1 cellular context compared by ENCODE assay signal in genomic region chr10:17214486-17214885, GRCh38.
TF ChIP-seq lines count a peak whose summit lies in the region.

No MANE protein-coding gene starts in this region.

TF ChIP-seq in K562, 482 proteins besides CTCF, POLR2A, EP300 and RAD21 (continued from another document):
- TF ChIP-seq HMG20A (CRISPR knock-in tag; conservative IDR thresholded peaks at IDR 0.05) (no peak), EP400 (IDR thresholded peaks at IDR 0.05) (0 out of 2 replicates have a peak, but pooled peaks have one; percentile 8), CEBPG (CRISPR knock-in tag; IDR thresholded peaks at IDR 0.05) (no peak), CEBPG (tag; conservative IDR thresholded peaks at IDR 0.05 in 1 of 2, IDR thresholded peaks at IDR 0.05 in 1 of 2) (0 out of 4 replicates have a peak, but pooled peaks of 1 of the 2 experiments have one; percentile 0), ZNF57 (CRISPR knock-in tag; IDR thresholded peaks at IDR 0.05) (no peak), FOXA3 (CRISPR knock-in tag; conservative IDR thresholded peaks at IDR 0.05 in 1 of 2, IDR thresholded peaks at IDR 0.05 in 1 of 2) (no peak), RREB1 (CRISPR knock-in tag; IDR thresholded peaks at IDR 0.05) (no peak), CXXC5 (CRISPR knock-in tag; IDR thresholded peaks at IDR 0.05) (no peak), NFRKB (IDR thresholded peaks at IDR 0.05; ENCODE audit: low read depth) (peak; percentile 19; the same call in 1 of the 2 replicates), MXI1 (IDR thresholded peaks at IDR 0.05; ENCODE audit: low read depth, low read length) (no peak), ZNF24 (IDR thresholded peaks at IDR 0.05) (no peak), VEZF1 (CRISPR knock-in tag; IDR thresholded peaks at IDR 0.05) (0 out of 2 replicates have a peak, but pooled peaks have one; percentile 11), ZNF121 (CRISPR knock-in tag; conservative IDR thresholded peaks at IDR 0.05) (no peak), ZNF639 (CRISPR knock-in tag; conservative IDR thresholded peaks at IDR 0.05 in 1 of 2, IDR thresholded peaks at IDR 0.05 in 1 of 2) (0 out of 4 replicates have a peak, but pooled peaks of 1 of the 2 experiments have one; percentile 28), POLR2H (tag; IDR thresholded peaks at IDR 0.05; ENCODE audit: low read depth) (0 out of 2 replicates have a peak, but pooled peaks have one; percentile 4)
TF ChIP-seq in K562: peak in this region for 6.
